In the genomic region with DNA sequence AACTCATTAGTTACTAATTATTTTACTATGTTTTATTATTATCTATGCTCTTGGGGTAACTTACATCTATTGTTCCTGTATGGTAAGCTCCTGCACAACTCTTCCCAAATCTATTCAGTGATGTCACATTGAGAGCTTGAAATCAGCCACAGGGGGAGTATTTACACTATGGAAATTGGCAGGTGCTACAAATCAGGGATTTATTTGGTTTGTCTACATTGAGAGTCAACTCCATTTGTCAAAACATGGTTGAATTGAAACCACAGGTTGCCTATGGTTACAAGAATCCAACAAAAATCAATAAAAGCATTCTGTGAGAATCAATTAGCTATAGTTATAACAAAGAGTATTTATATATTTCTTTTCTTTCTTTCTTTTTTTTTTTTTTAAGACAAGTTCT, we compare ENCODE assay signal across 1 cellular context.
A peak's percentile ranks its signal among the peaks of the same experiment; 100 is the strongest.
TF ChIP-seq lines count a peak whose summit lies in the region.

No MANE protein-coding gene starts in this region.

TF ChIP-seq in HepG2, 621 proteins besides CTCF, POLR2A, EP300 and RAD21:
- 0 out of 2 replicates have a peak, but pooled peaks have one; percentile 12 for TF ChIP-seq STAG1 (CRISPR knock-in tag; IDR thresholded peaks at IDR 0.05)
- no peak for TF ChIP-seq NFE2L1 (CRISPR knock-in tag; IDR thresholded peaks at IDR 0.05; ENCODE audit: borderline replicate concordance)
